In the genomic region with DNA sequence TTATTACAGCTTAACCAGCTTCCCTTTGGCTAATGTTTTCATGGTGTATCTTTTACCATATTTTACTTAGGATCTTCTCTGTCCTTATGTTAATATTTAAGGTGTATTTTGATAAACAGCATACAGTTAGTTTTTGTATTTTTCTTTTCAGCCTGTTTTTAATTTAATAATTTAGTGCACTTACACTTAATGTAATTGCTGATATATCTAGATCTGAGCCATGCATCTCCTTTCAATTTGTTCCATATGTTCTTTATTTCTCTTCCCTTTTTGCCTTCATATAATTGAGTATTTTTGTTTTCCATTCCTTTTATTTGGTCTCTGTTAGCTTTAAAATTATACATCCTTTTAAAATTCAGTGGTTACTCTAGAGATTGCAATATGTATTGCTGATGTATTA, we compare ENCODE assay signal across 16 cellular contexts.
DNase-seq lines count a peak whose midpoint lies in the region; ATAC-seq lines count a peak whose summit lies in the region.
"Had no signal": no experiment of that assay in that cellular context is flagged by ENCODE, and none has a peak within 500 bp of the region (broad histone marks: within the 10 kb centered on the region; RNA-seq: fewer than 3 reads in every experiment).

No MANE protein-coding gene starts in this region.

- peaks cover 10% of the 10 kb centered on the region for H3K36me3 Mint-ChIP-seq in IgD-negative memory B cell
- H3K36me3 Mint-ChIP-seq in T-helper 17 cell (ENCODE audit: low read depth) = peaks cover 13% of the 10 kb centered on the region
- H3K36me3 Mint-ChIP-seq in central memory CD8-positive, alpha-beta T cell (ENCODE audit: insufficient read depth) = peaks cover 19% of the 10 kb centered on the region
- peaks cover 12 to 39% of the 10 kb centered on the region in 2 donors for H3K36me3 Mint-ChIP-seq in stimulated activated naive B cell treated with anti-CD40 and anti-IgM and Interleukin-4, amounts not matched to agents 10 μg/mL and 1 μg/mL and 100 μg/mL, for 72 hours

- H3K4me3 Mint-ChIP-seq in IgD-negative memory B cell (no peak overlapping the region), T-helper 17 cell (no peak overlapping the region)
- no peak overlapping the region for H3K4me3 Mint-ChIP-seq in central memory CD8-positive, alpha-beta T cell
- H3K4me3 Mint-ChIP-seq in stimulated activated naive B cell treated with anti-CD40 and anti-IgM and Interleukin-4, amounts not matched to agents 10 μg/mL and 1 μg/mL and 100 μg/mL, for 72 hours = no peak overlapping the region
- H3K4me3 Mint-ChIP-seq: B cell; CD8-positive, alpha-beta T cell; H9 had no signal

- no peaks in the 10 kb centered on the region for H3K9me3 ChIP-seq in T-helper 17 cell (ENCODE audit: control insufficient read depth, low read length, poor library complexity, severe bottlenecking)
- H3K9me3 ChIP-seq: BLaER1 treated with 17β-estradiol and CSF1 and Interleukin-3, amounts not matched to agents 10 nM and 100 nM had no signal

- no peak for DNase-seq in T-helper 17 cell
- no peak for DNase-seq in central memory CD8-positive, alpha-beta T cell (ENCODE audit: low spot score in 2 of 2)
- no peak for DNase-seq in stimulated activated naive B cell treated with anti-CD40 and anti-IgM and Interleukin-4, amounts not matched to agents 10 μg/mL and 1 μg/mL and 100 μg/mL, for 72 hours
- DNase-seq in NCI-H1436 treated with DMSO at 0.1 percent for 48 hours (lab: John Stamatoyannopoulos, UW) = no peak
- DNase-seq: CD8-positive, alpha-beta T cell; COR-L47; DMS 273 treated with DMSO at 0.1 percent for 48 hours; DMS53; DND-41; EL; H9 had no signal

- H3K27ac Mint-ChIP-seq in IgD-negative memory B cell = peak overlapping the region in 2 of 3 donors; percentile 3 to 90
- H3K27ac Mint-ChIP-seq in T-helper 17 cell = peak overlapping the region; percentile 78
- peak overlapping the region; percentile 50 for H3K27ac Mint-ChIP-seq in central memory CD8-positive, alpha-beta T cell (ENCODE audit: low read depth)
- no peak overlapping the region for H3K27ac Mint-ChIP-seq in stimulated activated naive B cell treated with anti-CD40 and anti-IgM and Interleukin-4, amounts not matched to agents 10 μg/mL and 1 μg/mL and 100 μg/mL, for 72 hours
- H3K27ac Mint-ChIP-seq: B cell; CD8-positive, alpha-beta T cell; H9 had no signal

- peaks cover 0 to 1% (median 0%) of the 10 kb centered on the region in 3 donors for H3K4me1 Mint-ChIP-seq in IgD-negative memory B cell
- H3K4me1 Mint-ChIP-seq in T-helper 17 cell = peaks cover 4% of the 10 kb centered on the region
- no peaks in the 10 kb centered on the region for H3K4me1 Mint-ChIP-seq in central memory CD8-positive, alpha-beta T cell
- no peaks in the 10 kb centered on the region for H3K4me1 Mint-ChIP-seq in stimulated activated naive B cell treated with anti-CD40 and anti-IgM and Interleukin-4, amounts not matched to agents 10 μg/mL and 1 μg/mL and 100 μg/mL, for 72 hours
- H3K4me1 Mint-ChIP-seq: B cell, H9 had no signal

- H3K27me3 Mint-ChIP-seq in IgD-negative memory B cell (no peaks in the 10 kb centered on the region), T-helper 17 cell (no peaks in the 10 kb centered on the region)
- H3K27me3 Mint-ChIP-seq in central memory CD8-positive, alpha-beta T cell = no peaks in the 10 kb centered on the region
- H3K27me3 Mint-ChIP-seq in stimulated activated naive B cell treated with anti-CD40 and anti-IgM and Interleukin-4, amounts not matched to agents 10 μg/mL and 1 μg/mL and 100 μg/mL, for 72 hours = no peaks in the 10 kb centered on the region
- H3K27me3 Mint-ChIP-seq: B cell had no signal

- ATAC-seq in T-helper 17 cell (no peak), GM18519 (IDR thresholded peaks at IDR 0.05; ENCODE audit: low FRiP score, unreplicated experiment) (no peak)
- ATAC-seq in central memory CD8-positive, alpha-beta T cell (replicated peaks; ENCODE audit: extremely low read depth, poor library complexity, severe bottlenecking) = no peak
- ATAC-seq in stimulated activated naive B cell treated with anti-CD40 and anti-IgM and Interleukin-4, amounts not matched to agents 10 μg/mL and 1 μg/mL and 100 μg/mL, for 72 hours (replicated peaks) = no peak
- ATAC-seq: CD8-positive, alpha-beta T cell; HepG2 had no signal

- no peaks in the 10 kb centered on the region for H3K9me3 Mint-ChIP-seq in IgD-negative memory B cell
- H3K9me3 Mint-ChIP-seq in central memory CD8-positive, alpha-beta T cell = no peaks in the 10 kb centered on the region
- no peaks in the 10 kb centered on the region for H3K9me3 Mint-ChIP-seq in stimulated activated naive B cell treated with anti-CD40 and anti-IgM and Interleukin-4, amounts not matched to agents 10 μg/mL and 1 μg/mL and 100 μg/mL, for 72 hours
- H3K9me3 Mint-ChIP-seq: CD8-positive, alpha-beta T cell; H9 had no signal
